14 cellular contexts compared by ENCODE assay signal in the genomic region with DNA sequence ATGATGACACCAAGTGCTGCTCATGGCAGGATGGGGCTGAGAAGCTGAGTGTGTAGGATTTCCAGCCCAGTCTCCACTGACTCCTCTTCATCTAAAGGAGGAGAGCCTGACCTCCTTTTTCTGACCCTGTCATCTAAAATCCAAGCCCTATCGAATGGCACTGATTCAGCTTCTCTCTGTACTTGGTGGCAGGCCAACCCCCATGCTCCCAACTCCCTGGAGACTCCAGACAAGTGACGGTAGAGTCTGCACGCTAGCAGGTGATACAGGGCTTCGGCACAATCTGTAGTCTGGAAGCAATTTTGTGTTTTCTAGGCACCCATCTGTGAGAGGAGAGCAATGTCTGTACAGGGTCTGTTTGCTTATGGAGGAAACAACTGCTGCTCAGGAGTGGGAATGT.
A peak's percentile ranks its signal among the peaks of the same experiment; 100 is the strongest.
DNase-seq lines count a peak whose midpoint lies in the region; ATAC-seq and TF ChIP-seq lines count a peak whose summit lies in the region.
"Had no signal": no experiment of that assay in that cellular context is flagged by ENCODE, and none has a peak within 500 bp of the region (broad histone marks: within the 10 kb centered on the region; RNA-seq: fewer than 3 reads in every experiment).

No MANE protein-coding gene starts in this region.

- H3K27me3 ChIP-seq in parathyroid adenoma (ENCODE audit: control insufficient read depth, insufficient read depth, low read length), result no peaks in the 10 kb centered on the region
- H3K27me3 ChIP-seq: BLaER1 had no signal

- no peaks in the 10 kb centered on the region for H3K36me3 ChIP-seq in parathyroid adenoma (ENCODE audit: control insufficient read depth, insufficient read depth, low read length)
- H3K36me3 ChIP-seq: BLaER1 had no signal

- no peaks in the 10 kb centered on the region for H3K79me2 ChIP-seq in parathyroid adenoma

- H3K4me3 ChIP-seq in parathyroid adenoma (ENCODE audit: low read depth, low read length), result no peak overlapping the region
- H3K4me3 ChIP-seq: BLaER1 had no signal

- no peaks in the 10 kb centered on the region for H3K9me3 ChIP-seq in parathyroid adenoma (ENCODE audit: control insufficient read depth, low read length)
- H3K9me3 ChIP-seq: BLaER1 had no signal

- H2AFZ ChIP-seq in parathyroid adenoma, result peak overlapping the region; percentile 65

- DNase-seq in NCI-H1417 (lab: John Stamatoyannopoulos, UW) (peak; percentile 19 to 72 (median 65)), NCI-H1417 treated with DMSO at 0.1 percent for 48 hours (lab: John Stamatoyannopoulos, UW) (no peak), NCI-H1092 treated with DMSO at 0.1 percent for 48 hours (lab: John Stamatoyannopoulos, UW) (peak; percentile 74), NCI-H2107 treated with DMSO at 0.1 percent for 48 hours (lab: John Stamatoyannopoulos, UW; ENCODE audit: unreplicated experiment) (peak; percentile 93), HuH-7 (ENCODE audit: low spot score) (no peak), NCI-H1048 (lab: John Stamatoyannopoulos, UW) (no peak)
- DNase-seq: 8988T; CD8-positive, alpha-beta memory T cell; IMR-90; NCI-H2029; NCI-H774 had no signal

- peaks cover 20% of the 10 kb centered on the region for H3K4me1 ChIP-seq in parathyroid adenoma
- H3K4me1 ChIP-seq: BLaER1 had no signal

- H3K9ac ChIP-seq in parathyroid adenoma, result no peak overlapping the region
- H3K9ac ChIP-seq: BLaER1 had no signal

- H3K27ac ChIP-seq in parathyroid adenoma, result peak overlapping the region; percentile 51
- H3K27ac ChIP-seq: BLaER1 had no signal

- ATAC-seq in SK-N-SH treated with all-trans-retinoic acid at 6 μM for 48 hours, result no peak

- no peak for TF ChIP-seq CTCF in parathyroid adenoma (IDR thresholded peaks at IDR 0.05)

- no peak overlapping the region for H3K4me2 ChIP-seq in parathyroid adenoma (ENCODE audit: low read length)
- H3K4me2 ChIP-seq: BLaER1 had no signal

TF ChIP-seq in SK-N-SH treated with all-trans-retinoic acid at 6 μM for 48 hours, 23 proteins besides CTCF, POLR2A, EP300 and RAD21:
- no peak for TF ChIP-seq GLIS3 (CRISPR knock-in tag; IDR thresholded peaks at IDR 0.05)
- no peak for TF ChIP-seq ZNF565 (CRISPR knock-in tag; conservative IDR thresholded peaks at IDR 0.05; ENCODE audit: low read depth)

Comparison
In these comparisons a context has a peak if more than half of its experiments do, and no peak if none do; other contexts are left out.
1. DNase-seq: peak in NCI-H1417 (3 of 3), NCI-H1092 treated with DMSO at 0.1 percent for 48 hours (single experiment) and NCI-H2107 treated with DMSO at 0.1 percent for 48 hours (single experiment); none in NCI-H1417 treated with DMSO at 0.1 percent for 48 hours (single experiment), HuH-7 (single experiment) and NCI-H1048 (single experiment).